13 cellular contexts compared by ENCODE assay signal in the genomic region with DNA sequence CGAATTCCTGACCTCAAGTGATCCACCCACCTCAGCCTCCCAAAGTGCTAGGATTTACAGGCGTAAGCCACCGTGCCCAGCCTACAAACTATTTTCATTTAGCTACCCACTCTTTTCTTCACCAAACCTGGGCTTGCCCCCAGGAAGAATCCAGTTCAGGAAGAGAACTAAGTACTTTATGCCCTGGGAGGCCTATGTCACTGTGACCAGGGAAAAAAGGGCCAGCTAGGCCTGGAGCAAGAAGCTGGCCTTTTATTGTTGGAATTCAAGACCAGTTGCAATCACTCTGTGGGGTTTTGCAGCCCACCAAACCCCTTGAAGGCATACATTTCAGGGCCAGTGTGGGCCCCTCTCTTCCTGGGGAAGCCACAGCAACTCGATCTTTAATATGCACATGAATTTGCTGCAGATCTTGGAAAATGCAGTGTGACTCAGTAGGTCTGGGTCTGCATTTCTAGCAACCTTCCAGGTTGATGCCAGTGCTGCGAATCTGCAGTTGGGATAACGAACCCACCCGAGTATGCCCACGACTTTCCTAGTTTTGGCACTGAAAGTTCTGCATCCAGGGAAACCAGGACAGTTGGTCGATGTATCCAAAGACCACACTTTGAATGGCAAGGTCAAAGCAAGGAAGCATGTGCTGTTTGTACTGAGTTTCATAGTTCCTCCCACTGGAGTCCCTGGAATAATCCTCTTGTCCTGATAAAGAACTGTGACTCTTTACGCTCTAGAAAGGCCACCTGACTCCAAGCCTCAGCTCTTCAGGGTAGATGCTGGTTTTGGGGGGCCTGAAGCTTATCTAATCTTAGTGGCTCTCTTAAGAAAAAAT. TPM values are rescaled to one million over a fixed set of nuclear protein-coding genes. Genes with fewer than 3 reads are reported as not detected.
A peak's percentile ranks its signal among the peaks of the same experiment; 100 is the strongest.
DNase-seq lines count a peak whose midpoint lies in the region; ATAC-seq and TF ChIP-seq lines count a peak whose summit lies in the region.
"Had no signal": no experiment of that assay in that cellular context is flagged by ENCODE, and none has a peak within 500 bp of the region (broad histone marks: within the 10 kb centered on the region; RNA-seq: fewer than 3 reads in every experiment).

No MANE protein-coding gene starts in this region.

- H3K36me3 Mint-ChIP-seq in mesothelial cell of epicardium: no peaks in the 10 kb centered on the region
- H3K36me3 Mint-ChIP-seq: IgD-negative memory B cell had no signal

- H3K9me2 ChIP-seq in hepatocyte (replicated peaks; ENCODE audit: insufficient read depth): no peaks in the 10 kb centered on the region

- H3K79me2 ChIP-seq in hepatocyte: no peaks in the 10 kb centered on the region

- H3K27ac ChIP-seq in left ventricle myocardium inferior (replicated peaks) (peak overlapping the region; percentile 37), Panc1 (ENCODE audit: low read length) (peak overlapping the region; percentile 36), gastroesophageal sphincter (peak overlapping the region in 3 of 4 donors; percentile 34 to 98 (median 92)), hepatocyte (no peak overlapping the region)
- H3K27ac ChIP-seq: BLaER1 treated with 17β-estradiol and CSF1 and Interleukin-3, amounts not matched to agents 10 nM and 100 nM; SJSA1 had no signal

- DNase-seq in left ventricle myocardium inferior (no peak), cardiac septum (ENCODE audit: low spot score) (no peak), Panc1 (ENCODE audit: low read depth, low spot score) (no peak), hepatocyte (ENCODE audit: low spot score) (no peak), mesothelial cell of epicardium (ENCODE audit: low spot score in 2 of 2, unreplicated experiment in 2 of 2) (no peak), pons (ENCODE audit: low spot score) (no peak)
- DNase-seq: NK-92 treated with Interleukin-12 subunit alpha and Interleukin-12 subunit beta, amount 100 ng/mL, for 24 hours had no signal

- no peaks in the 10 kb centered on the region for H4K20me1 ChIP-seq in hepatocyte (ENCODE audit: insufficient read depth, poor library complexity, severe bottlenecking)
- H4K20me1 ChIP-seq: BLaER1 treated with 17β-estradiol and CSF1 and Interleukin-3, amounts not matched to agents 10 nM and 100 nM had no signal

- TF ChIP-seq CTCF in left ventricle myocardium inferior (IDR thresholded peaks at IDR 0.05; ENCODE audit: borderline replicate concordance) (no peak), Panc1 (IDR thresholded peaks at IDR 0.05) (no peak), gastroesophageal sphincter (IDR thresholded peaks at IDR 0.05) (no peak), hepatocyte (IDR thresholded peaks at IDR 0.05; ENCODE audit: poor library complexity) (no peak), mesothelial cell of epicardium (IDR thresholded peaks at IDR 0.05; ENCODE audit: unreplicated experiment) (no peak)

- CTCF ChIA-PET in Panc1 (lab: Charles Lee): interaction anchor here (0.7 to 1.5 kb wide), 4 partner anchors 41 to 142 kb away, joined by 3 to 4 read pairs (median 3); no protein-coding TSS in a partner anchor

- no peaks in the 10 kb centered on the region for H3K9me3 ChIP-seq in left ventricle myocardium inferior (replicated peaks)
- H3K9me3 ChIP-seq in Panc1 (ENCODE audit: control insufficient read depth, insufficient read depth, low read depth, low read length): no peaks in the 10 kb centered on the region
- no peaks in the 10 kb centered on the region for H3K9me3 ChIP-seq in gastroesophageal sphincter
- H3K9me3 ChIP-seq in hepatocyte (ENCODE audit: low read depth): no peaks in the 10 kb centered on the region
- H3K9me3 ChIP-seq: BLaER1 treated with 17β-estradiol and CSF1 and Interleukin-3, amounts not matched to agents 10 nM and 100 nM; HAP-1; SJSA1 had no signal

- no peaks in the 10 kb centered on the region for H3K9me3 Mint-ChIP-seq in mesothelial cell of epicardium
- H3K9me3 Mint-ChIP-seq: CD4-positive, alpha-beta T cell; IgD-negative memory B cell had no signal

- H3K4me3 Mint-ChIP-seq in mesothelial cell of epicardium: no peak overlapping the region
- H3K4me3 Mint-ChIP-seq: CD4-positive, alpha-beta T cell had no signal

- H3K27me3 ChIP-seq in left ventricle myocardium inferior (ENCODE audit: low read depth) (no peaks in the 10 kb centered on the region), Panc1 (ENCODE audit: control insufficient read depth, insufficient read depth, low read length) (no peaks in the 10 kb centered on the region), gastroesophageal sphincter (no peaks in the 10 kb centered on the region), hepatocyte (no peaks in the 10 kb centered on the region)
- H3K27me3 ChIP-seq: SJSA1 had no signal

- no peaks in the 10 kb centered on the region for H3K27me3 Mint-ChIP-seq in mesothelial cell of epicardium (ENCODE audit: low read depth)

- H3K4me1 Mint-ChIP-seq in mesothelial cell of epicardium: peaks cover 45% of the 10 kb centered on the region

- H3K4me1 ChIP-seq in left ventricle myocardium inferior (peaks cover 72% of the 10 kb centered on the region), Panc1 (ENCODE audit: control insufficient read depth, insufficient read depth, low read length) (peaks cover 43% of the 10 kb centered on the region), gastroesophageal sphincter (peaks cover 8 to 89% (median 26%) of the 10 kb centered on the region in 3 donors), hepatocyte (ENCODE audit: insufficient read depth) (peaks cover 44% of the 10 kb centered on the region)
- H3K4me1 ChIP-seq: HAP-1 had no signal

- BruUV-seq in Panc1 (replicated peaks; lab: Mats Ljungman, UMichigan): no TSS peak

- WGBS in gastroesophageal sphincter (ENCODE audit: low coverage in 1 of 2), 2 donors: 67 to 83% methylated on average over 6 of the region's 10 CpGs
- WGBS in hepatocyte (ENCODE audit: low lambda C conversion rate, missing lambda C conversion rate): 90% methylated on average over 10 of the region's 10 CpGs

- ATAC-seq in Panc1 (no peak), gastroesophageal sphincter (no peak)

- no peak overlapping the region for H3K4me3 ChIP-seq in left ventricle myocardium inferior
- H3K4me3 ChIP-seq in Panc1 (ENCODE audit: low read depth in 2 of 2, low read length in 2 of 2): no peak overlapping the region
- no peak overlapping the region for H3K4me3 ChIP-seq in gastroesophageal sphincter
- no peak overlapping the region for H3K4me3 ChIP-seq in hepatocyte
- H3K4me3 ChIP-seq: BLaER1 treated with 17β-estradiol and CSF1 and Interleukin-3, amounts not matched to agents 10 nM and 100 nM; HAP-1; SJSA1 had no signal

- POLR2A ChIA-PET in Panc1 (lab: Charles Lee): interaction anchor here (0.6 to 0.7 kb wide), 2 partner anchors 11 to 104 kb away, joined by 3 read pairs; no protein-coding TSS in a partner anchor

- no peaks in the 10 kb centered on the region for H3K36me3 ChIP-seq in left ventricle myocardium inferior
- H3K36me3 ChIP-seq in Panc1 (ENCODE audit: control insufficient read depth, insufficient read depth, low read length): no peaks in the 10 kb centered on the region
- H3K36me3 ChIP-seq in gastroesophageal sphincter: no peaks in the 10 kb centered on the region
- H3K36me3 ChIP-seq in hepatocyte (replicated peaks; ENCODE audit: insufficient read depth, low read depth): no peaks in the 10 kb centered on the region
- H3K36me3 ChIP-seq: BLaER1 treated with 17β-estradiol and CSF1 and Interleukin-3, amounts not matched to agents 10 nM and 100 nM; HAP-1; SJSA1 had no signal

- in situ Hi-C loops in Panc1 (cut with HindIII; ENCODE audit: low pct_unique_long_range_greater_than_20kb, low sequenced_read_pairs): loop anchor here (5.0 kb wide), 1 partner anchor 140 kb away; no protein-coding TSS in a partner anchor

- intact Hi-C loops in left ventricle myocardium inferior (cut with micrococcal nuclease) (loop anchor here (10.0 kb wide), 1 partner anchor 258 kb away; no protein-coding TSS in a partner anchor), cardiac septum (cut with DNase I) (loop anchor here (1.0 to 5.0 kb wide), 3 partner anchors 138 to 255 kb away; partner anchors contain the start of gene DYNLL2), Panc1 (cut with micrococcal nuclease; ENCODE audit: unreplicated experiment) (loop anchor here (2.0 to 5.0 kb wide), 2 partner anchors 90 to 256 kb away; no protein-coding TSS in a partner anchor)

- TF ChIP-seq EP300 in gastroesophageal sphincter (IDR thresholded peaks at IDR 0.05): no peak

- no peak overlapping the region for H3K4me2 ChIP-seq in hepatocyte
- H3K4me2 ChIP-seq: BLaER1 treated with 17β-estradiol and CSF1 and Interleukin-3, amounts not matched to agents 10 nM and 100 nM had no signal

- no peak overlapping the region for H2AFZ ChIP-seq in hepatocyte

- no peak overlapping the region for H3K27ac Mint-ChIP-seq in mesothelial cell of epicardium
- H3K27ac Mint-ChIP-seq: CD4-positive, alpha-beta T cell; IgD-negative memory B cell had no signal

- no peak for TF ChIP-seq POLR2A in gastroesophageal sphincter (IDR thresholded peaks at IDR 0.05)

RNA-seq across cellular contexts. Expression of gene MRPS23, which starts 7.2 kb away (rescaled TPM):
- total RNA-seq in left ventricle myocardium inferior (89.4 TPM), cardiac septum (59.6 TPM), Panc1 (2021; ENCODE audit: unreplicated experiment) (85.4 TPM), gastroesophageal sphincter (10 to 100 TPM; 23.0 to 24.8 (median 24.5) TPM), hepatocyte (21.9 and 35.1 TPM in 2 replicates), mesothelial cell of epicardium (39.9 to 44.5 TPM (median 42.1 TPM) in 3 replicates)
- polyA plus RNA-seq in Panc1 (2012; ENCODE audit: insufficient read length): 76.8 TPM
- 44.2 and 50.4 TPM in 2 replicates for polyA plus RNA-seq in hepatocyte
